In genomic region chr2:29146197-29146596, GRCh38 we compare ENCODE assay signal across 1 cellular context.
TF ChIP-seq lines count a peak whose summit lies in the region.

No MANE protein-coding gene starts in this region.

TF ChIP-seq in GM23338, 12 proteins besides CTCF, POLR2A, EP300 and RAD21 (continued from another document):
- TF ChIP-seq REST (IDR thresholded peaks at IDR 0.05; ENCODE audit: unreplicated experiment) (no peak), ZNF114 (CRISPR knock-in tag; IDR thresholded peaks at IDR 0.05) (no peak), CREB1 (CRISPR knock-in tag; IDR thresholded peaks at IDR 0.05; ENCODE audit: low read depth) (no peak), NANOG (IDR thresholded peaks at IDR 0.05; ENCODE audit: borderline replicate concordance) (no peak), ZNF331 (CRISPR knock-in tag; IDR thresholded peaks at IDR 0.05; ENCODE audit: low read depth) (no peak), ETS1 (IDR thresholded peaks at IDR 0.05) (no peak)
